In the genomic region with DNA sequence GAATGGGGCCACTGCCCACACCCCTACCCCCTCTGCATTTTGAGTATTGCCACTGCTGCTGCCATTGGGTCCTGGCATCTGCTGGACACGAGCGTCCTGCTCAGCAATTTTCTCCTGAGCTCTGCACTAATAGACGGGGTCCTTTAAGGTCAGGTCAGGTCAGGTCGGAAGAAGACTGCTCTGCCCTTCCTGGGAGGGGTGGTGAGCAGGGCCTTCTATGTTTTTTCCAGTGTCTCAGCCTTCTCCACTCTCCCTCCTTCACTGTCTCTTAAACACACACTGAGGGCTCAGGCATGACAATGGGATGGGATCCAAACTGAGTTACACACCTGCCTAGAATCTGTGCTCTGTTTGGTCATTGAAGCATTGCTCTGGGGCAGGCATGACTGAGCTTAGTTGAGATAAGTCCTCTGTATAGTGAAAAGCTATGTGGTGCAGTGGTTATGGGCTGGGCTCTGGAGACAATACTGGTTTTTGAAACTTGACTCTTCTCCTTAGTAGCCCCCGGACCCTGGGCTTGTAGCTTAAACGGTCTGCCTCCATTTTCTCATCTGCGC, we compare ENCODE assay signal across 17 cellular contexts. TPM values are rescaled to one million over a fixed set of nuclear protein-coding genes. Genes with fewer than 3 reads are reported as not detected.
DNase-seq lines count a peak whose midpoint lies in the region; ATAC-seq and TF ChIP-seq lines count a peak whose summit lies in the region.
"Had no signal": no experiment of that assay in that cellular context is flagged by ENCODE, and none has a peak within 500 bp of the region (broad histone marks: within the 10 kb centered on the region; RNA-seq: fewer than 3 reads in every experiment).

No MANE protein-coding gene starts in this region.

- H3K9me3 Mint-ChIP-seq in stimulated activated naive CD8-positive, alpha-beta T cell treated with anti-CD3 and anti-CD28 coated beads, Interleukin-15, amount 100 ng/mL, for 72 hours = no peaks in the 10 kb centered on the region
- no peaks in the 10 kb centered on the region for H3K9me3 Mint-ChIP-seq in endodermal cell
- H3K9me3 Mint-ChIP-seq: activated CD4-positive, alpha-beta T cell treated with anti-CD3 and anti-CD28 coated beads, Interleukin-2, amount 10 ng/mL, durations not matched to agents 7 days and 5 days had no signal

- H3K27ac Mint-ChIP-seq in stimulated activated naive CD8-positive, alpha-beta T cell treated with anti-CD3 and anti-CD28 coated beads, Interleukin-15, amount 100 ng/mL, for 72 hours = no peak overlapping the region
- H3K27ac Mint-ChIP-seq in endodermal cell = peak overlapping the region; percentile 25
- H3K27ac Mint-ChIP-seq: activated CD4-positive, alpha-beta T cell treated with anti-CD3 and anti-CD28 coated beads, Interleukin-2, amount 10 ng/mL, durations not matched to agents 7 days and 5 days had no signal

- H3K9me3 ChIP-seq in endodermal cell (ENCODE audit: control insufficient read depth, low read length) (no peaks in the 10 kb centered on the region), mesenchymal stem cell (ENCODE audit: control insufficient read depth, low read length) (no peaks in the 10 kb centered on the region), SJCRH30 (replicated peaks) (no peaks in the 10 kb centered on the region)
- H3K9me3 ChIP-seq: ovary had no signal

- no peaks in the 10 kb centered on the region for H3K36me3 Mint-ChIP-seq in endodermal cell (ENCODE audit: low read depth)

- H2BK5ac ChIP-seq in mesenchymal stem cell (ENCODE audit: low read depth, low read length, poor library complexity, severe bottlenecking) = no peak overlapping the region

- H3K27me3 Mint-ChIP-seq in stimulated activated naive CD8-positive, alpha-beta T cell treated with anti-CD3 and anti-CD28 coated beads, Interleukin-15, amount 100 ng/mL, for 72 hours = no peaks in the 10 kb centered on the region
- H3K27me3 Mint-ChIP-seq in endodermal cell (ENCODE audit: insufficient read depth) = no peaks in the 10 kb centered on the region

- H2AK5ac ChIP-seq in mesenchymal stem cell (ENCODE audit: low read length, severe bottlenecking) = peak overlapping the region; percentile 17

- H3K9ac ChIP-seq in endodermal cell (ENCODE audit: extremely low read depth, low read length, poor library complexity, severe bottlenecking) (no peak overlapping the region), mesenchymal stem cell (ENCODE audit: low read length) (no peak overlapping the region)

- ATAC-seq in stimulated activated naive CD8-positive, alpha-beta T cell treated with anti-CD3 and anti-CD28 coated beads, Interleukin-15, amount 100 ng/mL, for 72 hours = peak; percentile 23
- no peak for ATAC-seq in stimulated activated naive CD8-positive, alpha-beta T cell treated with anti-CD3 and anti-CD28 coated beads, Interleukin-15, Interleukin-2, amounts not matched to agents 100 U/mL and 50 U/mL, for 24 hours
- ATAC-seq in GM21515 (IDR thresholded peaks at IDR 0.05; ENCODE audit: unreplicated experiment) = no peak

- H3K4me2 ChIP-seq in mesenchymal stem cell (ENCODE audit: low read length, poor library complexity, severe bottlenecking) = no peak overlapping the region

- no peaks in the 10 kb centered on the region for H3K4me1 Mint-ChIP-seq in stimulated activated naive CD8-positive, alpha-beta T cell treated with anti-CD3 and anti-CD28 coated beads, Interleukin-15, amount 100 ng/mL, for 72 hours
- H3K4me1 Mint-ChIP-seq in endodermal cell = peaks cover 39% of the 10 kb centered on the region
- H3K4me1 Mint-ChIP-seq: activated CD4-positive, alpha-beta T cell treated with anti-CD3 and anti-CD28 coated beads, Interleukin-2, amount 10 ng/mL, durations not matched to agents 7 days and 5 days had no signal

- no peaks in the 10 kb centered on the region for H3K27me3 ChIP-seq in endodermal cell (ENCODE audit: control insufficient read depth, insufficient read depth, low read length, poor library complexity, severe bottlenecking)
- H3K27me3 ChIP-seq in mesenchymal stem cell (ENCODE audit: control insufficient read depth in 1 of 2, insufficient read depth in 1 of 2, low read length in 2 of 2) = no peaks in the 10 kb centered on the region
- H3K27me3 ChIP-seq in SJCRH30 = no peaks in the 10 kb centered on the region
- H3K27me3 ChIP-seq: dorsolateral prefrontal cortex, ovary had no signal

- no peak overlapping the region for H3K4ac ChIP-seq in mesenchymal stem cell (ENCODE audit: low read depth in 1 of 2, low read length in 2 of 2)

- peak overlapping the region; percentile 5 to 11 for H3K18ac ChIP-seq in mesenchymal stem cell (ENCODE audit: low read depth in 1 of 2, low read length in 2 of 2)

- H3K4me1 ChIP-seq in endodermal cell (ENCODE audit: control insufficient read depth, insufficient read depth, low read length) (peaks cover 15% of the 10 kb centered on the region), mesenchymal stem cell (ENCODE audit: control insufficient read depth, insufficient read depth, low read depth, low read length) (peaks cover 13% of the 10 kb centered on the region), SJCRH30 (peaks cover 20% of the 10 kb centered on the region)

- no peak overlapping the region for H2BK15ac ChIP-seq in mesenchymal stem cell (ENCODE audit: low read depth, poor library complexity, severe bottlenecking)

- 86 to 87% methylated on average over 3 to 7 of the region's 7 CpGs for WGBS in endodermal cell (ENCODE audit: insufficient coverage in 1 of 2, insufficient read length in 1 of 2), 2 experiments
- WGBS in mesenchymal stem cell = 71% methylated on average over 7 of the region's 7 CpGs

- no peak for DNase-seq in stimulated activated naive CD8-positive, alpha-beta T cell treated with anti-CD3 and anti-CD28 coated beads, Interleukin-15, amount 100 ng/mL, for 72 hours
- no peak for DNase-seq in stimulated activated naive CD8-positive, alpha-beta T cell treated with anti-CD3 and anti-CD28 coated beads, Interleukin-15, Interleukin-2, amounts not matched to agents 100 U/mL and 50 U/mL, for 24 hours
- DNase-seq in endodermal cell = no peak
- DNase-seq in mesenchymal stem cell = no peak
- DNase-seq in GM20000 (ENCODE audit: low spot score) = no peak
- no peak for DNase-seq in GDM1 (lab: John Stamatoyannopoulos, UW)
- no peak for DNase-seq in SJCRH30
- DNase-seq: activated CD4-positive, alpha-beta T cell treated with anti-CD3 and anti-CD28 coated beads, Interleukin-2, amount 10 ng/mL, durations not matched to agents 7 days and 5 days; activated CD8-positive, alpha-beta memory T cell treated with anti-CD3 and anti-CD28 coated beads, Interleukin-2, amount 50 U/mL, for 48 hours; activated effector memory CD4-positive, alpha-beta T cell treated with anti-CD3 and anti-CD28 coated beads, Interleukin-2, amount 50 U/mL, for 16 hours; C1 segment of cervical spinal cord; dorsolateral prefrontal cortex; NCI-H1930; NCI-H446; ovary; SW 1271 had no signal

- no peak overlapping the region for H3K23ac ChIP-seq in mesenchymal stem cell (ENCODE audit: low read length in 2 of 2)

- H3K14ac ChIP-seq in mesenchymal stem cell (ENCODE audit: low read length in 2 of 2) = no peak overlapping the region

- H3K27ac ChIP-seq in endodermal cell (ENCODE audit: low read depth, low read length) (no peak overlapping the region), mesenchymal stem cell (ENCODE audit: low read length, poor library complexity, severe bottlenecking) (no peak overlapping the region), SJCRH30 (no peak overlapping the region)
- H3K27ac ChIP-seq: dorsolateral prefrontal cortex, ovary had no signal

- H3K4me3 Mint-ChIP-seq in stimulated activated naive CD8-positive, alpha-beta T cell treated with anti-CD3 and anti-CD28 coated beads, Interleukin-15, amount 100 ng/mL, for 72 hours = no peak overlapping the region
- no peak overlapping the region for H3K4me3 Mint-ChIP-seq in endodermal cell
- H3K4me3 Mint-ChIP-seq: activated CD4-positive, alpha-beta T cell treated with anti-CD3 and anti-CD28 coated beads, Interleukin-2, amount 10 ng/mL, durations not matched to agents 7 days and 5 days had no signal

- no peak for TF ChIP-seq CTCF in endodermal cell (conservative IDR thresholded peaks at IDR 0.05)
- TF ChIP-seq CTCF in GM20000 (IDR thresholded peaks at IDR 0.05; ENCODE audit: extremely low read depth, missing control alignments) = no peak

- no peak overlapping the region for H2BK12ac ChIP-seq in mesenchymal stem cell (ENCODE audit: low read length in 2 of 2)

- H2BK120ac ChIP-seq in mesenchymal stem cell (ENCODE audit: low read depth, low read length) = no peak overlapping the region

- H3K36me3 ChIP-seq in endodermal cell (ENCODE audit: control insufficient read depth, insufficient read depth, low read length) (peaks cover 35% of the 10 kb centered on the region), mesenchymal stem cell (ENCODE audit: control insufficient read depth in 1 of 2, insufficient read depth in 2 of 2, low read depth in 1 of 2, low read length in 2 of 2) (peaks cover 0 to 27% of the 10 kb centered on the region in 2 experiments), SJCRH30 (peaks cover 3% of the 10 kb centered on the region)
- H3K36me3 ChIP-seq: ovary had no signal

- H4K91ac ChIP-seq in mesenchymal stem cell (ENCODE audit: low read length) = no peak overlapping the region

- no peak overlapping the region for H4K8ac ChIP-seq in mesenchymal stem cell (ENCODE audit: low read length)

- H3K4me3 ChIP-seq in endodermal cell (ENCODE audit: low read length) (no peak overlapping the region), mesenchymal stem cell (ENCODE audit: insufficient read depth in 1 of 2, low read depth in 1 of 2, low read length in 2 of 2) (no peak overlapping the region), SJCRH30 (no peak overlapping the region)
- H3K4me3 ChIP-seq: dorsolateral prefrontal cortex, ovary had no signal

- peaks cover 2% of the 10 kb centered on the region for H3K79me1 ChIP-seq in mesenchymal stem cell (replicated peaks; ENCODE audit: low read length, poor library complexity, severe bottlenecking)

- H2AFZ ChIP-seq in mesenchymal stem cell (ENCODE audit: low read depth, low read length) = no peak overlapping the region

RNA-seq across cellular contexts. Expression of a gene that starts 10.6 kb away (rescaled TPM):
- 100 to 1,000 TPM; 145 to 154 TPM for total RNA-seq in endodermal cell
- polyA plus RNA-seq in endodermal cell (2013, experiment 1 of 2) = 55.7 TPM
- polyA plus RNA-seq in endodermal cell (2013, experiment 2 of 2) = 56.3 TPM
- 35.3 TPM for polyA plus RNA-seq in mesenchymal stem cell (2013, experiment 1 of 2)
- 35.3 TPM for polyA plus RNA-seq in mesenchymal stem cell (2013, experiment 2 of 2)
- total RNA-seq in SJCRH30 (2014; rRNA removed; shearing (Covaris generic)) = 248 and 265 TPM in 2 replicates
